In the genomic region with DNA sequence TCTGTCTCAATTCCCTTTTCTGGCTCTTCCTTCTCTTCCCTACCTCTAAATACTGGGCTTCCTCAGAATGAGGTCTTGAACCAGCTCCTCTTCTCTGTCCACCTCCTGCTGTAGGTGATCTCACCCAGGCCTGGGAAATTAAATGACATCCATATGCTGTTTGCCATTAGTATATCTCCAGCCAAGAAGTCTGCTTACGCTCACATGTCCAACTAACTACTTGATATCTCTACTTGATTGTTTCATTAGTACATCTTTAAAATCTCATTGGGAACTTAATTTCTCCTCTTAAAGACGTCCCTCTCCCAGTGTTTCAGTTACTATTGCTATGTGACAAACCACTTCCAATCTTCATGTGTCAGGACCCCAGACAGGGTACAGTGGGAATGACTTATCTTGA, we compare ENCODE assay signal across 33 cellular contexts.
"Had no signal": no experiment of that assay in that cellular context is flagged by ENCODE, and none has a peak within 500 bp of the region (broad histone marks: within the 10 kb centered on the region; RNA-seq: fewer than 3 reads in every experiment).

No MANE protein-coding gene starts in this region.

- H3K4me2 ChIP-seq: KMS-11 had no signal

- H3K36me3 ChIP-seq: MG63 had no signal

- DNase-seq: Karpas-422, Kasumi-1, MG63, MM.1S, MV-4-11, NCI-H1048, NCI-H1092, NCI-H1092 treated with DMSO at 0.1 percent for 48 hours, NCI-H1105, NCI-H1105 treated with DMSO at 0.1 percent for 48 hours, NCI-H1417, NCI-H1417 treated with DMSO at 0.1 percent for 48 hours, NCI-H1436, NCI-H1436 treated with DMSO at 0.1 percent for 48 hours, NCI-H1694, NCI-H1694 treated with DMSO at 0.1 percent for 48 hours, NCI-H187, NCI-H187 treated with DMSO at 0.1 percent for 48 hours, NCI-H1930, NCI-H2029, NCI-H2029 treated with DMSO at 0.1 percent for 48 hours, NCI-H2081, NCI-H2081 treated with DMSO at 0.1 percent for 48 hours, NCI-H2107, NCI-H2171, NCI-H2171 treated with DMSO at 0.1 percent for 48 hours, NCI-H226, NCI-H345, NCI-H446, NCI-H446 treated with DMSO at 0.1 percent for 48 hours, NCI-H510A, NCI-H510A treated with DMSO at 0.1 percent for 48 hours had no signal

- H3K9ac ChIP-seq: KMS-11 had no signal

- H3K27me3 ChIP-seq: MG63 had no signal

- H3K4me3 ChIP-seq: MG63 had no signal

- H3K9me3 ChIP-seq: MG63 had no signal

- H3K27ac ChIP-seq: KMS-11 had no signal
